In the genomic region with DNA sequence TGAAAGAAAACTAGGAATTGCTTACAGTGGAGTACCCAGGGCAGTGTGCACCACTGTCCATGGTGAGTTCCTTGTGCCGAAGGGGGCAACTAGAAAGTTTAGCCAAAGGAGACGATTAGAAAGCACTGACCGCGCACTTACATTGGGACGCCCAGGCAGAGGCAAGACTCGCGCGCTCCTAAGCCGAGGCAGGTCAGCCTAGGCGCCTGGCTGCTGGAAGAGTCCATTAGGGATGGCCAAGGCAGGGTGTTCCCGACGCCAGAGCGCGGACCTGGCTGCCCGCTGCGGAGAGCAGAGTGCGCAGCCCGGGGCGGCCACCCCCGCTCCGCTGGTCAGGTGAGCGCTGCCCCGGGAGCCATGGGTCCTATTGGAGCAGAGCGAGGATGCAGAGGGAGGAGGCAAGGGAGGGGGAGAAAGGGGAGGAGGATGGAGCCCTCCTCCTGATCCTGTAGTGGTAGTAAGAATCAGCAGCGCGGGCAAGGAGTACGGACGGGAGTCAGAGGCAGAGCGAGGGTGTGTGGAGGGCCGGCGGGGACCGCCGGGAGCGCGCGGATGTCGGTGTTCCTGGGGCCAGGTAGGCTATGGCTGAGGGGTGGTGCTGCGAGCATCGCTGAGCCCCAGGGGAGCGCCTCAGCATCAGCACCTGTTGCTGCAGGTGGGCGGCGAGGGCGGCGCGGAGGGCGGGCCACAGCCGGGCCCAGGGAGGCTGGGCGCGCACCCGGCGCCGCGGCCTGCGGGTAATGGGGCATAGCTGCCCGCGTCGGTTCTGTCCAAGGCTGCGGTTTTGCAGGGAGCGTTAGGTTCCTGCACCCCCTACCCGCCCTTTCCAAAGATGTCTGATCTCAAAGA, we compare ENCODE assay signal across 8 cellular contexts. TPM values are rescaled to one million over a fixed set of nuclear protein-coding genes. Genes with fewer than 3 reads are reported as not detected.
DNase-seq lines count a peak whose midpoint lies in the region; ATAC-seq, FAIRE-seq and TF ChIP-seq lines count a peak whose summit lies in the region.

A gene with protein sequence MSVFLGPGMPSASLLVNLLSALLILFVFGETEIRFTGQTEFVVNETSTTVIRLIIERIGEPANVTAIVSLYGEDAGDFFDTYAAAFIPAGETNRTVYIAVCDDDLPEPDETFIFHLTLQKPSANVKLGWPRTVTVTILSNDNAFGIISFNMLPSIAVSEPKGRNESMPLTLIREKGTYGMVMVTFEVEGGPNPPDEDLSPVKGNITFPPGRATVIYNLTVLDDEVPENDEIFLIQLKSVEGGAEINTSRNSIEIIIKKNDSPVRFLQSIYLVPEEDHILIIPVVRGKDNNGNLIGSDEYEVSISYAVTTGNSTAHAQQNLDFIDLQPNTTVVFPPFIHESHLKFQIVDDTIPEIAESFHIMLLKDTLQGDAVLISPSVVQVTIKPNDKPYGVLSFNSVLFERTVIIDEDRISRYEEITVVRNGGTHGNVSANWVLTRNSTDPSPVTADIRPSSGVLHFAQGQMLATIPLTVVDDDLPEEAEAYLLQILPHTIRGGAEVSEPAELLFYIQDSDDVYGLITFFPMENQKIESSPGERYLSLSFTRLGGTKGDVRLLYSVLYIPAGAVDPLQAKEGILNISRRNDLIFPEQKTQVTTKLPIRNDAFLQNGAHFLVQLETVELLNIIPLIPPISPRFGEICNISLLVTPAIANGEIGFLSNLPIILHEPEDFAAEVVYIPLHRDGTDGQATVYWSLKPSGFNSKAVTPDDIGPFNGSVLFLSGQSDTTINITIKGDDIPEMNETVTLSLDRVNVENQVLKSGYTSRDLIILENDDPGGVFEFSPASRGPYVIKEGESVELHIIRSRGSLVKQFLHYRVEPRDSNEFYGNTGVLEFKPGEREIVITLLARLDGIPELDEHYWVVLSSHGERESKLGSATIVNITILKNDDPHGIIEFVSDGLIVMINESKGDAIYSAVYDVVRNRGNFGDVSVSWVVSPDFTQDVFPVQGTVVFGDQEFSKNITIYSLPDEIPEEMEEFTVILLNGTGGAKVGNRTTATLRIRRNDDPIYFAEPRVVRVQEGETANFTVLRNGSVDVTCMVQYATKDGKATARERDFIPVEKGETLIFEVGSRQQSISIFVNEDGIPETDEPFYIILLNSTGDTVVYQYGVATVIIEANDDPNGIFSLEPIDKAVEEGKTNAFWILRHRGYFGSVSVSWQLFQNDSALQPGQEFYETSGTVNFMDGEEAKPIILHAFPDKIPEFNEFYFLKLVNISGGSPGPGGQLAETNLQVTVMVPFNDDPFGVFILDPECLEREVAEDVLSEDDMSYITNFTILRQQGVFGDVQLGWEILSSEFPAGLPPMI (N-terminal part only) (plus strand): TSS at position 454 of the 849 bp plus-strand sequence. CDS start 99 bp downstream, at position 553.

- H3K79me2 ChIP-seq in astrocyte (ENCODE audit: insufficient read depth, low read length) (no peaks in the 10 kb centered on the region), hepatocyte (no peaks in the 10 kb centered on the region)

- no peak within 1 kb of the TSS for H3K27ac ChIP-seq in CD8-positive, alpha-beta memory T cell (ENCODE audit: low read depth, low read length)
- H3K27ac ChIP-seq in astrocyte (ENCODE audit: low read depth, low read length) = no peak within 1 kb of the TSS
- peak within 1 kb of the TSS; percentile 20 for H3K27ac ChIP-seq in hepatocyte
- H3K27ac ChIP-seq in psoas muscle = no peak within 1 kb of the TSS

- H3K4me2 ChIP-seq in astrocyte (ENCODE audit: low read length) = peak within 1 kb of the TSS; percentile 88
- peak within 1 kb of the TSS; percentile 80 for H3K4me2 ChIP-seq in hepatocyte

- CTCF ChIA-PET in CD8-positive, alpha-beta memory T cell (lab: Charles Lee) = no interaction called here

- H3K4me3 ChIP-seq in CD8-positive, alpha-beta memory T cell (ENCODE audit: low read length) = peak within 1 kb of the TSS; percentile 8
- peak within 1 kb of the TSS; percentile 64 for H3K4me3 ChIP-seq in astrocyte (ENCODE audit: insufficient read depth, low read depth, low read length)
- H3K4me3 ChIP-seq in hepatocyte = peak within 1 kb of the TSS; percentile 64
- peak within 1 kb of the TSS; percentile 57 for H3K4me3 ChIP-seq in psoas muscle

- H3K27me3 Mint-ChIP-seq in CD8-positive, alpha-beta memory T cell = peaks cover 28 to 75% of the 10 kb centered on the region in 2 donors
- peaks cover 12% of the 10 kb centered on the region for H3K27me3 Mint-ChIP-seq in astrocyte (ENCODE audit: low read depth, unreplicated experiment)

- peak in 1 of 5 donors; percentile 44 for DNase-seq in CD8-positive, alpha-beta memory T cell
- DNase-seq in NCI-H2227 treated with DMSO at 0.1 percent for 48 hours (lab: John Stamatoyannopoulos, UW) (peak; percentile 71), astrocyte (ENCODE audit: low read depth) (peak; percentile 62), hepatocyte (ENCODE audit: low spot score) (peak; percentile 94), psoas muscle (peak; percentile 18 to 55), MV-4-11 (lab: John Stamatoyannopoulos, UW) (no peak)

- POLR2A ChIA-PET in CD8-positive, alpha-beta memory T cell (lab: Charles Lee) = no interaction called here

- under 1% methylated on average over 58 of the region's 60 CpGs for WGBS in hepatocyte (ENCODE audit: low lambda C conversion rate, missing lambda C conversion rate)
- 1 to 2% (median 1%) methylated on average over 44 to 60 of the region's 60 CpGs for WGBS in psoas muscle, 3 donors

- ATAC-seq in GM21723 (IDR thresholded peaks at IDR 0.05; ENCODE audit: unreplicated experiment) (peak; percentile 46), psoas muscle (peak; percentile 32 to 79 (median 58)), HG02970 (IDR thresholded peaks at IDR 0.05; ENCODE audit: low FRiP score, unreplicated experiment) (no peak)

- H3K9me3 ChIP-seq in CD8-positive, alpha-beta memory T cell (ENCODE audit: low read length) = no peaks in the 10 kb centered on the region
- H3K9me3 ChIP-seq in astrocyte (ENCODE audit: insufficient read depth, low read depth, low read length) (no peaks in the 10 kb centered on the region), hepatocyte (ENCODE audit: low read depth) (no peaks in the 10 kb centered on the region), psoas muscle (no peaks in the 10 kb centered on the region)

- peak within 1 kb of the TSS; percentile 22 for H3K9ac ChIP-seq in astrocyte (ENCODE audit: low read length)

- intact Hi-C loops in psoas muscle (cut with DNase I) = no loop called here

- FAIRE-seq in astrocyte (lab: Jason Lieb, UNC) = no peak

- H3K27me3 ChIP-seq in CD8-positive, alpha-beta memory T cell (ENCODE audit: insufficient read depth, low read length, poor library complexity, severe bottlenecking) = peaks cover 27% of the 10 kb centered on the region
- H3K27me3 ChIP-seq in astrocyte (ENCODE audit: insufficient read depth, low read length) (peaks cover 22% of the 10 kb centered on the region), hepatocyte (peaks cover 10% of the 10 kb centered on the region), psoas muscle (ENCODE audit: insufficient read depth in 3 of 3, low read length in 2 of 3) (peaks cover 6 to 51% (median 18%) of the 10 kb centered on the region in 3 donors)

- H3K36me3 Mint-ChIP-seq in CD8-positive, alpha-beta memory T cell = no peaks in the 10 kb centered on the region
- no peaks in the 10 kb centered on the region for H3K36me3 Mint-ChIP-seq in astrocyte (ENCODE audit: low read depth, unreplicated experiment)

- H2AFZ ChIP-seq in astrocyte (ENCODE audit: low read depth, low read length) (peak within 1 kb of the TSS; percentile 76), hepatocyte (peak within 1 kb of the TSS; percentile 62)

- H3K27ac Mint-ChIP-seq in CD8-positive, alpha-beta memory T cell = peak within 1 kb of the TSS in 1 of 8 donors; percentile 41
- H3K27ac Mint-ChIP-seq in astrocyte (ENCODE audit: unreplicated experiment) = no peak within 1 kb of the TSS

- no peaks in the 10 kb centered on the region for H3K4me1 ChIP-seq in CD8-positive, alpha-beta memory T cell (ENCODE audit: insufficient read depth, low read length)
- H3K4me1 ChIP-seq in astrocyte (ENCODE audit: insufficient read depth, low read length) = no peaks in the 10 kb centered on the region
- no peaks in the 10 kb centered on the region for H3K4me1 ChIP-seq in hepatocyte (ENCODE audit: insufficient read depth)
- peaks cover 6% of the 10 kb centered on the region for H3K4me1 ChIP-seq in psoas muscle

- TF ChIP-seq CTCF in astrocyte (IDR thresholded peaks at IDR 0.05; ENCODE audit: insufficient read depth, low read depth, low read length) (no peak), hepatocyte (IDR thresholded peaks at IDR 0.05; ENCODE audit: poor library complexity) (no peak), psoas muscle (IDR thresholded peaks at IDR 0.05) (no peak)

- H3K4me3 Mint-ChIP-seq in CD8-positive, alpha-beta memory T cell = peak within 1 kb of the TSS in 6 of 7 donors; percentile 39 to 72 (median 58)
- H3K4me3 Mint-ChIP-seq in astrocyte (ENCODE audit: unreplicated experiment) = peak within 1 kb of the TSS; percentile 87

- H3K9me3 Mint-ChIP-seq in CD8-positive, alpha-beta memory T cell = no peaks in the 10 kb centered on the region
- H3K9me3 Mint-ChIP-seq in astrocyte (ENCODE audit: unreplicated experiment) = no peaks in the 10 kb centered on the region

- H4K20me1 ChIP-seq in astrocyte (ENCODE audit: insufficient read depth, low read length) (no peaks in the 10 kb centered on the region), hepatocyte (ENCODE audit: insufficient read depth, poor library complexity, severe bottlenecking) (no peaks in the 10 kb centered on the region)

- no peaks in the 10 kb centered on the region for H3K9me2 ChIP-seq in hepatocyte (replicated peaks; ENCODE audit: insufficient read depth)

- H3K36me3 ChIP-seq in CD8-positive, alpha-beta memory T cell (ENCODE audit: insufficient read depth, low read length) = no peaks in the 10 kb centered on the region
- H3K36me3 ChIP-seq in astrocyte (ENCODE audit: insufficient read depth, low read length) (no peaks in the 10 kb centered on the region), hepatocyte (replicated peaks; ENCODE audit: insufficient read depth, low read depth) (no peaks in the 10 kb centered on the region), psoas muscle (ENCODE audit: insufficient read depth in 1 of 2, low read depth in 1 of 2) (no peaks in the 10 kb centered on the region)

- peaks cover 10 to 16% (median 12%) of the 10 kb centered on the region in 3 donors for H3K4me1 Mint-ChIP-seq in CD8-positive, alpha-beta memory T cell
- H3K4me1 Mint-ChIP-seq in astrocyte (ENCODE audit: low read depth, unreplicated experiment) = no peaks in the 10 kb centered on the region

RNA-seq across cellular contexts. Expression of the gene that starts here (rescaled TPM):
- total RNA-seq in CD8-positive, alpha-beta memory T cell = under 1 TPM; 0.33 to 0.44 TPM
- polyA plus RNA-seq in CD8-positive, alpha-beta memory T cell = not detected
- total RNA-seq in astrocyte = 5.4 and 10.0 TPM in 2 replicates
- 68.2 and 74.9 TPM in 2 replicates for total RNA-seq in hepatocyte
- polyA plus RNA-seq in hepatocyte = 81.2 and 88.3 TPM in 2 replicates
- total RNA-seq in psoas muscle = under 1 TPM in 3 of 4 donors, not detected in 1; 0.06 to 0.83 (median 0.23) TPM
- under 1 TPM; 0.05 to 0.14 (median 0.08) TPM for polyA plus RNA-seq in psoas muscle

Comparison
In these comparisons a context has a peak if more than half of its experiments do, and no peak if none do; other contexts are left out.
1. RNA of the gene that starts here (polyA plus RNA-seq): 81.2 to 88.3 TPM in hepatocyte; not detected in CD8-positive, alpha-beta memory T cell (single experiment) and 0.05 to 0.14 TPM in psoas muscle; every median in the first group is over 10 times any median in the second.
2. Peak in DNase-seq, ATAC-seq and H3K4me3 ChIP-seq in psoas muscle; RNA of the gene not detected or under 1 TPM.
3. H3K4me3 ChIP-seq: peak in every context shown above with its lines; median percentile 64 in astrocyte; 64 in hepatocyte; 57 in psoas muscle; 8 in CD8-positive, alpha-beta memory T cell.